Comparison of ENCODE assay signal across 9 cellular contexts in the genomic region with DNA sequence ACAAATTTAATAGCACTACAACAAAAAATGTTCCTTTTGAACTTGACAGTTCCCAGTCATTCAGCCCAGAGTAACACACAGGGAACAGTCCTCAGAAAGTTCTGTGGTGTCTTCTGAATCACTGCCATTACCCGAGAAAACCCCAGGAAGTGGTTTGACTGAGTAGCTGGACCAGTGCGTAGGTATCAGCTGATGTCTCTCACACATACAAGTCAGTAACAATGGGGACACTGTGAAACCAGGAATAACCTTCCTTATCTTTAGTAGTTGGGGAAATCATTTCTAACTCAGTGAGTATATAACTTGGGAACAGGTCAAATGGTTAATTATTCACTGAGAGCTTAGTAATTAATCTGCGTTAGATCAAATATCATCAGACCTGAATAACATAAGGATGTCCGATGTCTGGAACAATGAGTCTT.
DNase-seq lines count a peak whose midpoint lies in the region; ATAC-seq and TF ChIP-seq lines count a peak whose summit lies in the region.
"Had no signal": no experiment of that assay in that cellular context is flagged by ENCODE, and none has a peak within 500 bp of the region (broad histone marks: within the 10 kb centered on the region; RNA-seq: fewer than 3 reads in every experiment).

No MANE protein-coding gene starts in this region.

- peaks cover 4% of the 10 kb centered on the region for H3K4me1 ChIP-seq in smooth muscle cell (ENCODE audit: low read depth)

- H3K27me3 Mint-ChIP-seq in CD14-positive monocyte (ENCODE audit: low read depth in 3 of 3) = peaks cover 0 to 2% (median 0%) of the 10 kb centered on the region in 3 donors
- no peaks in the 10 kb centered on the region for H3K27me3 Mint-ChIP-seq in activated T-cell treated with anti-CD3 and anti-CD28 coated beads, Interleukin-2, amount 50 U/mL, for 4 hours (ENCODE audit: low read depth)

- H3K27me3 ChIP-seq in smooth muscle cell (ENCODE audit: low read depth) = no peaks in the 10 kb centered on the region

- H3F3A ChIP-seq in smooth muscle cell (ENCODE audit: low read depth) = no peaks in the 10 kb centered on the region

- no peak overlapping the region for H2AFZ ChIP-seq in smooth muscle cell (ENCODE audit: low read depth)

- H3K4me3 ChIP-seq in smooth muscle cell = no peak overlapping the region

- H3K36me3 ChIP-seq in smooth muscle cell (ENCODE audit: low read depth) = no peaks in the 10 kb centered on the region

- H3K9ac ChIP-seq in smooth muscle cell (ENCODE audit: low read depth) = peak overlapping the region; percentile 24

- H3K79me2 ChIP-seq in smooth muscle cell (ENCODE audit: low read depth) = peaks cover 51% of the 10 kb centered on the region

- no peaks in the 10 kb centered on the region for H3K9me3 Mint-ChIP-seq in CD14-positive monocyte
- no peaks in the 10 kb centered on the region for H3K9me3 Mint-ChIP-seq in activated T-cell treated with anti-CD3 and anti-CD28 coated beads, Interleukin-2, amount 50 U/mL, for 4 hours
- H3K9me3 Mint-ChIP-seq: neural crest cell had no signal

- H3K27ac Mint-ChIP-seq in CD14-positive monocyte = peak overlapping the region in 2 of 7 donors; percentile 18 to 52

- H3K36me3 Mint-ChIP-seq in CD14-positive monocyte = no peaks in the 10 kb centered on the region
- peaks cover 31% of the 10 kb centered on the region for H3K36me3 Mint-ChIP-seq in activated T-cell treated with anti-CD3 and anti-CD28 coated beads, Interleukin-2, amount 50 U/mL, for 4 hours (ENCODE audit: insufficient read depth)

- H3K27ac ChIP-seq in smooth muscle cell (ENCODE audit: low read depth) = peak overlapping the region; percentile 79

- 61% methylated on average over 4 of the region's 4 CpGs for WGBS in smooth muscle cell (ENCODE audit: low lambda C conversion rate)

- peak; percentile 57 for ATAC-seq in GM19468 (IDR thresholded peaks at IDR 0.05; ENCODE audit: extremely low read depth, unreplicated experiment)
- ATAC-seq in HG03565 (IDR thresholded peaks at IDR 0.05; ENCODE audit: unreplicated experiment) = peak; percentile 90
- ATAC-seq in activated T-cell treated with anti-CD3 and anti-CD28 coated beads, Interleukin-2, amount 50 U/mL, for 4 hours = peak; percentile 96

- intact Hi-C loops in CD14-positive monocyte (cut with micrococcal nuclease) = no loop called here

- no peaks in the 10 kb centered on the region for H3K9me3 ChIP-seq in smooth muscle cell (replicated peaks; ENCODE audit: low read depth)

- peak; percentile 59 for DNase-seq in CD14-positive monocyte (ENCODE audit: low spot score)
- peak; percentile 56 for DNase-seq in activated T-cell treated with anti-CD3 and anti-CD28 coated beads, Interleukin-2, amount 50 U/mL, for 4 hours
- peak; percentile 78 for DNase-seq in glomerular endothelial cell (ENCODE audit: extremely low read depth, low read depth, low spot score)
- no peak for DNase-seq in smooth muscle cell (lab: John Stamatoyannopoulos, UW; ENCODE audit: unreplicated experiment)
- no peak for DNase-seq in retina
- DNase-seq in NCI-H2081 (lab: John Stamatoyannopoulos, UW) = no peak

- peaks cover 35% of the 10 kb centered on the region for H3K4me1 Mint-ChIP-seq in CD14-positive monocyte
- peaks cover 85% of the 10 kb centered on the region for H3K4me1 Mint-ChIP-seq in activated T-cell treated with anti-CD3 and anti-CD28 coated beads, Interleukin-2, amount 50 U/mL, for 4 hours (ENCODE audit: low read depth)

- no peak for TF ChIP-seq CTCF in CD14-positive monocyte (IDR thresholded peaks at IDR 0.05)
- no peak for TF ChIP-seq CTCF in smooth muscle cell (IDR thresholded peaks at IDR 0.05; ENCODE audit: borderline replicate concordance, insufficient read depth, poor library complexity, severe bottlenecking)

- peaks cover 31% of the 10 kb centered on the region for H4K20me1 ChIP-seq in smooth muscle cell (ENCODE audit: low read depth)

- peak overlapping the region; percentile 52 for H3K4me2 ChIP-seq in smooth muscle cell

- no peak overlapping the region for H3K4me3 Mint-ChIP-seq in CD14-positive monocyte
- peak overlapping the region; percentile 42 for H3K4me3 Mint-ChIP-seq in activated T-cell treated with anti-CD3 and anti-CD28 coated beads, Interleukin-2, amount 50 U/mL, for 4 hours
- H3K4me3 Mint-ChIP-seq: neural crest cell had no signal

Comparison
In these comparisons a context has a peak if more than half of its experiments do, and no peak if none do; other contexts are left out.
1. DNase-seq: peak in CD14-positive monocyte (single experiment), activated T-cell treated with anti-CD3 and anti-CD28 coated beads, Interleukin-2, amount 50 U/mL, for 4 hours (single experiment) and glomerular endothelial cell (single experiment); none in smooth muscle cell (single experiment), retina (single experiment) and NCI-H2081 (0 of 2).
2. Peak in every context shown above with its lines, with median percentiles within 50 percentile points of each other: ATAC-seq.